Comparison of ENCODE assay signal across 26 cellular contexts in genomic region chr15:27201425-27201824, GRCh38.
"Had no signal": no experiment of that assay in that cellular context is flagged by ENCODE, and none has a peak within 500 bp of the region (broad histone marks: within the 10 kb centered on the region; RNA-seq: fewer than 3 reads in every experiment).

No MANE protein-coding gene starts in this region.

- DNase-seq: cortex of kidney; effector memory CD8-positive, alpha-beta T cell; foreskin fibroblast; gastrocnemius medialis; head of caudate nucleus; kidney; mucosa of descending colon; naive B cell; right lobe of liver; small intestine; stimulated activated CD4-positive, alpha-beta T cell treated with anti-CD3 and anti-CD28 coated beads, Interleukin-15, amount 100 ng/mL, for 24 hours; stimulated activated CD4-positive, alpha-beta T cell treated with anti-CD3 and anti-CD28 coated beads, Interleukin-2, amount 100 ng/mL, for 48 hours; stimulated activated naive B cell treated with anti-CD40 and anti-IgM and Interleukin-4, amounts not matched to agents 10 μg/mL and 1 μg/mL and 100 μg/mL, for 72 hours; upper lobe of left lung had no signal

- H2AFZ ChIP-seq: parathyroid adenoma had no signal

- H3K27me3 ChIP-seq: gastrocnemius medialis, right lobe of liver, tibial nerve, upper lobe of left lung had no signal

- H3K4me3 ChIP-seq: gastrocnemius medialis, lung, mucosa of descending colon, right lobe of liver, thoracic aorta, tibial nerve, upper lobe of left lung had no signal

- H3K4me1 Mint-ChIP-seq: memory B cell; mesothelial cell of epicardium; naive B cell; stimulated activated naive B cell treated with anti-CD40 and anti-IgM and Interleukin-4, amounts not matched to agents 10 μg/mL and 1 μg/mL and 100 μg/mL, for 72 hours had no signal

- H3K79me2 ChIP-seq: parathyroid adenoma had no signal

- H3K9ac ChIP-seq: parathyroid adenoma had no signal

- H3K36me3 Mint-ChIP-seq: memory B cell; mesothelial cell of epicardium; naive B cell; stimulated activated naive B cell treated with anti-CD40 and anti-IgM and Interleukin-4, amounts not matched to agents 10 μg/mL and 1 μg/mL and 100 μg/mL, for 72 hours had no signal

- H3K27ac Mint-ChIP-seq: effector memory CD8-positive, alpha-beta T cell; memory B cell; mesothelial cell of epicardium; natural killer cell treated with Interleukin-12 subunit alpha and Interleukin-12 subunit beta and Interleukin-15 and Interleukin-18, amount 100 ng/mL, for 72 hours; progenitor cell of endocrine pancreas; stimulated activated naive B cell treated with anti-CD40 and anti-IgM and Interleukin-4, amounts not matched to agents 10 μg/mL and 1 μg/mL and 100 μg/mL, for 72 hours; stimulated activated naive CD8-positive, alpha-beta T cell treated with anti-CD3 and anti-CD28 coated beads, Interleukin-15, Interleukin-2, amounts not matched to agents 100 ng/mL and 50 ng/mL, for 24 hours had no signal

- H3K4me1 ChIP-seq: gastrocnemius medialis, parathyroid adenoma, right lobe of liver, tibial nerve, upper lobe of left lung had no signal

- ATAC-seq: effector memory CD8-positive, alpha-beta T cell; gastrocnemius medialis; left lobe of liver; mucosa of descending colon; natural killer cell treated with Interleukin-12 subunit alpha and Interleukin-12 subunit beta and Interleukin-15 and Interleukin-18, amount 100 ng/mL, for 72 hours; right lobe of liver; stimulated activated naive B cell treated with anti-CD40 and anti-IgM and Interleukin-4, amounts not matched to agents 10 μg/mL and 1 μg/mL and 100 μg/mL, for 72 hours had no signal

- H3K27ac ChIP-seq: gastrocnemius medialis, parathyroid adenoma, right lobe of liver, thoracic aorta, tibial nerve, upper lobe of left lung had no signal

- H3K4me3 Mint-ChIP-seq: effector memory CD8-positive, alpha-beta T cell; memory B cell; mesothelial cell of epicardium; naive B cell; natural killer cell treated with Interleukin-12 subunit alpha and Interleukin-12 subunit beta and Interleukin-15 and Interleukin-18, amount 100 ng/mL, for 72 hours; neural crest cell; stimulated activated naive B cell treated with anti-CD40 and anti-IgM and Interleukin-4, amounts not matched to agents 10 μg/mL and 1 μg/mL and 100 μg/mL, for 72 hours; stimulated activated naive CD8-positive, alpha-beta T cell treated with anti-CD3 and anti-CD28 coated beads, Interleukin-15, Interleukin-2, amounts not matched to agents 100 ng/mL and 50 ng/mL, for 24 hours had no signal

- H3K36me3 ChIP-seq: gastrocnemius medialis, right lobe of liver, thoracic aorta, tibial nerve, upper lobe of left lung had no signal

- H3K9me3 ChIP-seq: gastrocnemius medialis, right lobe of liver, thoracic aorta had no signal

- H3K27me3 Mint-ChIP-seq: effector memory CD8-positive, alpha-beta T cell; memory B cell; naive B cell; natural killer cell treated with Interleukin-12 subunit alpha and Interleukin-12 subunit beta and Interleukin-15 and Interleukin-18, amount 100 ng/mL, for 72 hours; stimulated activated naive B cell treated with anti-CD40 and anti-IgM and Interleukin-4, amounts not matched to agents 10 μg/mL and 1 μg/mL and 100 μg/mL, for 72 hours; stimulated activated naive CD8-positive, alpha-beta T cell treated with anti-CD3 and anti-CD28 coated beads, Interleukin-15, Interleukin-2, amounts not matched to agents 100 ng/mL and 50 ng/mL, for 24 hours had no signal

- FAIRE-seq: kidney, small intestine, urothelium cell line had no signal
